ENCODE assay signal across 9 cellular contexts in genomic region chr21:43369124-43369523, GRCh38. TPM values are rescaled to one million over a fixed set of nuclear protein-coding genes. Genes with fewer than 3 reads are reported as not detected.
DNase-seq lines count a peak whose midpoint lies in the region; ATAC-seq and TF ChIP-seq lines count a peak whose summit lies in the region.
"Had no signal": no experiment of that assay in that cellular context is flagged by ENCODE, and none has a peak within 500 bp of the region (broad histone marks: within the 10 kb centered on the region; RNA-seq: fewer than 3 reads in every experiment).

No MANE protein-coding gene starts in this region.

- H3K27ac ChIP-seq in hepatocyte, result no peak overlapping the region

- 72% methylated on average over 9 of the region's 14 CpGs for WGBS in hepatocyte (ENCODE audit: low lambda C conversion rate, missing lambda C conversion rate)

- ATAC-seq in GM19351 (IDR thresholded peaks at IDR 0.05; ENCODE audit: unreplicated experiment), result peak; percentile 77
- no peak for ATAC-seq in HG03432 (IDR thresholded peaks at IDR 0.05; ENCODE audit: unreplicated experiment)
- ATAC-seq in stimulated activated naive CD8-positive, alpha-beta T cell treated with anti-CD3 and anti-CD28 coated beads, Interleukin-15, amount 100 ng/mL, for 72 hours, result no peak

- H3K79me2 ChIP-seq in hepatocyte, result no peaks in the 10 kb centered on the region

- H3K4me3 ChIP-seq in hepatocyte, result no peak overlapping the region

- no peak overlapping the region for H3K4me3 Mint-ChIP-seq in stimulated activated naive CD8-positive, alpha-beta T cell treated with anti-CD3 and anti-CD28 coated beads, Interleukin-15, amount 100 ng/mL, for 72 hours

- no peaks in the 10 kb centered on the region for H3K9me3 Mint-ChIP-seq in stimulated activated naive CD8-positive, alpha-beta T cell treated with anti-CD3 and anti-CD28 coated beads, Interleukin-15, amount 100 ng/mL, for 72 hours

- no peaks in the 10 kb centered on the region for H3K4me1 ChIP-seq in hepatocyte (ENCODE audit: insufficient read depth)

- in situ Hi-C loops in G401 (cut with HindIII; ENCODE audit: low sequenced_read_pairs), result no loop called here

- no peak for TF ChIP-seq CTCF in hepatocyte (IDR thresholded peaks at IDR 0.05; ENCODE audit: poor library complexity)

- H3K4me1 Mint-ChIP-seq in stimulated activated naive CD8-positive, alpha-beta T cell treated with anti-CD3 and anti-CD28 coated beads, Interleukin-15, amount 100 ng/mL, for 72 hours, result no peaks in the 10 kb centered on the region

- no peaks in the 10 kb centered on the region for H3K36me3 ChIP-seq in hepatocyte (replicated peaks; ENCODE audit: insufficient read depth, low read depth)

- H3K27me3 ChIP-seq in hepatocyte, result no peaks in the 10 kb centered on the region

- no peaks in the 10 kb centered on the region for H4K20me1 ChIP-seq in hepatocyte (ENCODE audit: insufficient read depth, poor library complexity, severe bottlenecking)

- no peak overlapping the region for H3K27ac Mint-ChIP-seq in stimulated activated naive CD8-positive, alpha-beta T cell treated with anti-CD3 and anti-CD28 coated beads, Interleukin-15, amount 100 ng/mL, for 72 hours

- H3K9me2 ChIP-seq in hepatocyte (replicated peaks; ENCODE audit: insufficient read depth), result no peaks in the 10 kb centered on the region

- no peak overlapping the region for H3K4me2 ChIP-seq in hepatocyte

- no peaks in the 10 kb centered on the region for H3K9me3 ChIP-seq in hepatocyte (ENCODE audit: low read depth)

- H2AFZ ChIP-seq in hepatocyte, result no peak overlapping the region

- DNase-seq in AG20443 (ENCODE audit: low spot score) (peak; percentile 84), SHP77 (lab: John Stamatoyannopoulos, UW) (peak; percentile 62 to 80), hepatocyte (ENCODE audit: low spot score) (peak; percentile 52), G401 (ENCODE audit: low spot score) (no peak)
- DNase-seq in activated CD4-positive, alpha-beta T cell treated with anti-CD3 and anti-CD28 coated beads for 48 hours, result no peak
- DNase-seq in stimulated activated naive CD8-positive, alpha-beta T cell treated with anti-CD3 and anti-CD28 coated beads, Interleukin-15, amount 100 ng/mL, for 72 hours, result no peak
- DNase-seq: T-helper 9 cell had no signal

- no peaks in the 10 kb centered on the region for H3K27me3 Mint-ChIP-seq in stimulated activated naive CD8-positive, alpha-beta T cell treated with anti-CD3 and anti-CD28 coated beads, Interleukin-15, amount 100 ng/mL, for 72 hours

RNA-seq across cellular contexts. Expression of gene SIK1, which starts 57.8 kb away (rescaled TPM):
- 22.8 and 29.3 TPM in 2 replicates for total RNA-seq in hepatocyte
- 7.7 and 9.6 TPM in 2 replicates for polyA plus RNA-seq in hepatocyte
- total RNA-seq in G401 (2014; rRNA removed; shearing (Covaris generic)), result 2.0 and 10.8 TPM in 2 replicates

Comparison
In these comparisons a context has a peak if more than half of its experiments do, and no peak if none do; other contexts are left out.
1. DNase-seq: peak in AG20443 (single experiment), SHP77 (2 of 2) and hepatocyte (single experiment); none in G401 (single experiment), activated CD4-positive, alpha-beta T cell treated with anti-CD3 and anti-CD28 coated beads for 48 hours (single experiment) and stimulated activated naive CD8-positive, alpha-beta T cell treated with anti-CD3 and anti-CD28 coated beads, Interleukin-15, amount 100 ng/mL, for 72 hours (0 of 2).